ENCODE assay signal across 15 cellular contexts in the genomic region with DNA sequence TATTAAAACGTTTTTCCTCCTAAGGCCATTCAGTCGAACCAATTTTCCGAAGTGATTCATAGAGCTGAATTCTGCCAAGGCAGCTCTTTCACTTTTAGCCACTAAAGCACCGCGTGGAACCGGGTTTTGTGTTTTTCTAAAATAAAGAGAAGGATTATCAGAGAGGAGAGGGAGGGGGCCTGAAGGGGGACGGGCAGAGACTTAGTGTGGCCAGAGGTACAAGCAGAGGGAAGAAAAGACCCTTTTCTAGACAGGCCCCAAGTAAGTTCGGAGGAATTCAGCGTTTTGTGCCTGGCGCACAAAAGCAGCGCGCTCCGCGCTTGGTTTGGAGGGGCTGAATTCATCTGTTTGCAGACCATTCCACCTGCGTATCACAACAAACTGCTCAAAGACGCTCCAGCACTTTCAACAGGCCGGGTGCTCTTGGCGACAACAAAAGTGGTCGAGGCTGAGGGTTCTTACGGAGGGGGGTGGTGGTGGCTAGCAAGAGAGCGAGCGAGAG. TPM values are rescaled to one million over a fixed set of nuclear protein-coding genes. Genes with fewer than 3 reads are reported as not detected.
DNase-seq lines count a peak whose midpoint lies in the region; ATAC-seq and TF ChIP-seq lines count a peak whose summit lies in the region.
"Had no signal": no experiment of that assay in that cellular context is flagged by ENCODE, and none has a peak within 500 bp of the region (broad histone marks: within the 10 kb centered on the region; RNA-seq: fewer than 3 reads in every experiment).

No MANE protein-coding gene starts in this region.

- H3K27me3 Mint-ChIP-seq in activated T-cell treated with anti-CD3 and anti-CD28 coated beads, Interleukin-2, amount 50 U/mL, for 24 hours = peaks cover 94% of the 10 kb centered on the region
- H3K27me3 Mint-ChIP-seq in activated T-cell treated with anti-CD3 and anti-CD28 coated beads, Interleukin-2, amount 50 U/mL, for 4 hours (ENCODE audit: low read depth) = peaks cover 81% of the 10 kb centered on the region

- no peak overlapping the region for H3K27ac ChIP-seq in breast epithelium
- H3K27ac ChIP-seq in suprapubic skin = no peak overlapping the region
- H3K27ac ChIP-seq: transverse colon had no signal

- TF ChIP-seq EP300 in suprapubic skin (IDR thresholded peaks at IDR 0.05) = no peak

- H3K36me3 ChIP-seq in breast epithelium (no peaks in the 10 kb centered on the region), suprapubic skin (no peaks in the 10 kb centered on the region)
- H3K36me3 ChIP-seq: transverse colon had no signal

- no peak for TF ChIP-seq POLR2A in breast epithelium (IDR thresholded peaks at IDR 0.05)
- no peak for TF ChIP-seq POLR2A in suprapubic skin (IDR thresholded peaks at IDR 0.05)

- no peak for ATAC-seq in activated T-cell treated with anti-CD3 and anti-CD28 coated beads, Interleukin-2, amount 50 U/mL, for 4 hours
- ATAC-seq: effector memory CD8-positive, alpha-beta T cell; GM12878 had no signal

- peaks cover 0 to 5% of the 10 kb centered on the region in 2 donors for H3K4me1 ChIP-seq in breast epithelium
- peaks cover 64% of the 10 kb centered on the region for H3K4me1 ChIP-seq in suprapubic skin

- H3K9me3 Mint-ChIP-seq in activated T-cell treated with anti-CD3 and anti-CD28 coated beads, Interleukin-2, amount 50 U/mL, for 24 hours = no peaks in the 10 kb centered on the region
- H3K9me3 Mint-ChIP-seq in activated T-cell treated with anti-CD3 and anti-CD28 coated beads, Interleukin-2, amount 50 U/mL, for 4 hours = no peaks in the 10 kb centered on the region

- H3K4me1 Mint-ChIP-seq in activated T-cell treated with anti-CD3 and anti-CD28 coated beads, Interleukin-2, amount 50 U/mL, for 24 hours (ENCODE audit: low read depth) = peaks cover 13% of the 10 kb centered on the region
- H3K4me1 Mint-ChIP-seq in activated T-cell treated with anti-CD3 and anti-CD28 coated beads, Interleukin-2, amount 50 U/mL, for 4 hours (ENCODE audit: low read depth) = peaks cover 8% of the 10 kb centered on the region

- H3K27ac Mint-ChIP-seq in activated T-cell treated with anti-CD3 and anti-CD28 coated beads, Interleukin-2, amount 50 U/mL, for 24 hours = no peak overlapping the region
- H3K27ac Mint-ChIP-seq: effector memory CD8-positive, alpha-beta T cell had no signal

- peaks cover 0 to 100% of the 10 kb centered on the region in 2 donors for H3K27me3 ChIP-seq in breast epithelium
- H3K27me3 ChIP-seq in suprapubic skin = peaks cover 100% of the 10 kb centered on the region

- no peaks in the 10 kb centered on the region for H3K9me3 ChIP-seq in breast epithelium
- no peaks in the 10 kb centered on the region for H3K9me3 ChIP-seq in suprapubic skin
- H3K9me3 ChIP-seq: transverse colon had no signal

- H3K4me3 ChIP-seq in breast epithelium (peak overlapping the region; percentile 12 to 57 (median 31)), suprapubic skin (peak overlapping the region; percentile 33)
- H3K4me3 ChIP-seq: GM12878 had no signal

- H3K4me3 Mint-ChIP-seq in activated T-cell treated with anti-CD3 and anti-CD28 coated beads, Interleukin-2, amount 50 U/mL, for 24 hours = peak overlapping the region; percentile 38
- no peak overlapping the region for H3K4me3 Mint-ChIP-seq in activated T-cell treated with anti-CD3 and anti-CD28 coated beads, Interleukin-2, amount 50 U/mL, for 4 hours
- H3K4me3 Mint-ChIP-seq: effector memory CD8-positive, alpha-beta T cell had no signal

- no peak for DNase-seq in activated T-cell treated with anti-CD3 and anti-CD28 coated beads, Interleukin-2, amount 50 U/mL, for 24 hours
- no peak for DNase-seq in activated T-cell treated with anti-CD3 and anti-CD28 coated beads, Interleukin-2, amount 50 U/mL, for 4 hours
- DNase-seq in breast epithelium (ENCODE audit: low spot score in 2 of 2) = no peak
- peak; percentile 19 for DNase-seq in iris pigment epithelial cell (ENCODE audit: low read depth)
- no peak for DNase-seq in suprapubic skin (ENCODE audit: low spot score in 2 of 2)
- no peak for DNase-seq in NCI-H1417 treated with DMSO at 0.1 percent for 48 hours (lab: John Stamatoyannopoulos, UW)
- no peak for DNase-seq in GOT3 (lab: John Stamatoyannopoulos, UW)
- no peak for DNase-seq in T-helper 2 cell
- DNase-seq: activated gamma-delta T cell; effector memory CD8-positive, alpha-beta T cell; NCI-H1048; stimulated activated CD4-positive, alpha-beta T cell treated with anti-CD3 and anti-CD28 coated beads, Interleukin-2, amount 100 ng/mL, for 24 hours; transverse colon had no signal

- intact Hi-C loops in breast epithelium (cut with DNase I; ENCODE audit: low total_unique reads) = no loop called here

- 5% methylated on average over 22 of the region's 22 CpGs for WGBS in suprapubic skin

- TF ChIP-seq CTCF in breast epithelium (IDR thresholded peaks at IDR 0.05) = no peak
- no peak for TF ChIP-seq CTCF in suprapubic skin (IDR thresholded peaks at IDR 0.05)

- H3K36me3 Mint-ChIP-seq in activated T-cell treated with anti-CD3 and anti-CD28 coated beads, Interleukin-2, amount 50 U/mL, for 24 hours (ENCODE audit: low read depth) = no peaks in the 10 kb centered on the region
- no peaks in the 10 kb centered on the region for H3K36me3 Mint-ChIP-seq in activated T-cell treated with anti-CD3 and anti-CD28 coated beads, Interleukin-2, amount 50 U/mL, for 4 hours (ENCODE audit: insufficient read depth)

RNA-seq across cellular contexts. Expression of a gene that starts 1.1 kb away (rescaled TPM):
- not detected for total RNA-seq in activated T-cell treated with anti-CD3 and anti-CD28 coated beads, Interleukin-2, amount 50 U/mL, for 4 hours
- total RNA-seq in breast epithelium = not detected
- total RNA-seq in suprapubic skin = not detected
- total RNA-seq: GM12878, mesenteric fat pad, transverse colon had no signal
